In genomic region chr12:4039927-4040326, GRCh38 we compare ENCODE assay signal across 23 cellular contexts.
"Had no signal": no experiment of that assay in that cellular context is flagged by ENCODE, and none has a peak within 500 bp of the region (broad histone marks: within the 10 kb centered on the region; RNA-seq: fewer than 3 reads in every experiment).

No MANE protein-coding gene starts in this region.

- H3K27ac ChIP-seq: hepatocyte, left lung, spleen, VCaP had no signal

- H3K9me3 ChIP-seq: left lung, spleen had no signal

- H3K36me3 ChIP-seq: left lung, spleen had no signal

- H3K27me3 ChIP-seq: hepatocyte, left lung had no signal

- ATAC-seq: activated CD4-positive, CD25-positive, alpha-beta regulatory T cell treated with anti-CD3 and anti-CD28 coated beads, Interleukin-2, amount 50 U/mL, for 24 hours; activated CD8-positive, alpha-beta T cell treated with anti-CD3 and anti-CD28 coated beads, Interleukin-2, amount 10 ng/mL, durations not matched to agents 7 days and 5 days; left lung; stimulated activated naive CD8-positive, alpha-beta T cell treated with anti-CD3 and anti-CD28 coated beads, Interleukin-15, Interleukin-2, amounts not matched to agents 100 U/mL and 50 U/mL, for 24 hours; T-cell had no signal

- H3K4me1 ChIP-seq: left lung had no signal

- H3K27ac Mint-ChIP-seq: activated CD8-positive, alpha-beta T cell treated with anti-CD3 and anti-CD28 coated beads, Interleukin-2, amount 10 ng/mL, durations not matched to agents 7 days and 5 days; activated naive CD4-positive, alpha-beta T cell treated with anti-CD3 and anti-CD28 coated beads, Interleukin-2, amount 10 ng/mL, durations not matched to agents 7 days and 5 days; dendritic cell treated with granulocyte-macrophage colony-stimulating factor and Interleukin-4, amounts not matched to agents 40 ng/mL and 50 ng/mL, for 4 days; naive B cell; progenitor cell of endocrine pancreas; T-cell; T-helper 2 cell treated with Interferon-gamma antibody and Interleukin-4, amounts not matched to agents 5 μg/mL and 100 μg/mL, for 36 hours had no signal

- H3K27me3 Mint-ChIP-seq: T-cell had no signal

- DNase-seq: activated CD4-positive, alpha-beta T cell treated with anti-CD3 and anti-CD28 coated beads, Interleukin-2, amount 50 U/mL, for 1 hour; activated CD8-positive, alpha-beta T cell treated with anti-CD3 and anti-CD28 coated beads, Interleukin-2, amount 10 ng/mL, durations not matched to agents 7 days and 5 days; activated effector memory CD4-positive, alpha-beta T cell treated with Interleukin-2 at 50 U/mL for 16 hours; activated naive CD4-positive, alpha-beta T cell treated with anti-CD3 and anti-CD28 coated beads, Interleukin-2, amount 10 ng/mL, durations not matched to agents 7 days and 5 days; activated T-cell treated with anti-CD3 and anti-CD28 coated beads, Interleukin-2, amount 50 U/mL, for 4 hours; aorta; effector CD4-positive, alpha-beta T cell; glutamatergic neuron; kidney glomerular epithelial cell; left lung; naive B cell; spleen; stimulated activated CD4-positive, alpha-beta T cell treated with anti-CD3 and anti-CD28 coated beads, Interleukin-4, amount 100 ng/mL, for 1 hour; stimulated activated naive CD8-positive, alpha-beta T cell treated with anti-CD3 and anti-CD28 coated beads, Interleukin-15, Interleukin-2, amounts not matched to agents 100 U/mL and 50 U/mL, for 24 hours; T-cell had no signal

- H3K36me3 Mint-ChIP-seq: activated naive CD4-positive, alpha-beta T cell treated with anti-CD3 and anti-CD28 coated beads, Interleukin-2, amount 10 ng/mL, durations not matched to agents 7 days and 5 days; brain; naive B cell had no signal

- H3K9me3 Mint-ChIP-seq: activated naive CD4-positive, alpha-beta T cell treated with anti-CD3 and anti-CD28 coated beads, Interleukin-2, amount 10 ng/mL, durations not matched to agents 7 days and 5 days; activated T-cell treated with anti-CD3 and anti-CD28 coated beads, Interleukin-2, amount 50 U/mL, for 4 hours; dendritic cell treated with granulocyte-macrophage colony-stimulating factor and Interleukin-4, amounts not matched to agents 40 ng/mL and 50 ng/mL, for 4 days; naive B cell; T-cell; T-helper 2 cell treated with Interferon-gamma antibody and Interleukin-4, amounts not matched to agents 5 μg/mL and 100 μg/mL, for 36 hours had no signal

- H3K4me3 ChIP-seq: hepatocyte, left lung, lung, spleen had no signal

- H3K4me3 Mint-ChIP-seq: activated CD8-positive, alpha-beta T cell treated with anti-CD3 and anti-CD28 coated beads, Interleukin-2, amount 10 ng/mL, durations not matched to agents 7 days and 5 days; activated naive CD4-positive, alpha-beta T cell treated with anti-CD3 and anti-CD28 coated beads, Interleukin-2, amount 10 ng/mL, durations not matched to agents 7 days and 5 days; activated T-cell treated with anti-CD3 and anti-CD28 coated beads, Interleukin-2, amount 50 U/mL, for 4 hours; brain; dendritic cell treated with granulocyte-macrophage colony-stimulating factor and Interleukin-4, amounts not matched to agents 40 ng/mL and 50 ng/mL, for 4 days; T-cell; T-helper 2 cell treated with Interferon-gamma antibody and Interleukin-4, amounts not matched to agents 5 μg/mL and 100 μg/mL, for 36 hours had no signal
